1 cellular context compared by ENCODE assay signal in genomic region chr7:103996017-103996551, GRCh38.
A peak's percentile ranks its signal among the peaks of the same experiment; 100 is the strongest.
TF ChIP-seq lines count a peak whose summit lies in the region.

No MANE protein-coding gene starts in this region.

TF ChIP-seq in K562, 482 proteins besides CTCF, POLR2A, EP300 and RAD21 (continued from another document and continues in another):
- TF ChIP-seq SFPQ (IDR thresholded peaks at IDR 0.05; ENCODE audit: low read depth, low read length) (no peak), ZNF431 (CRISPR knock-in tag; IDR thresholded peaks at IDR 0.05) (no peak), NFE2 (IDR thresholded peaks at IDR 0.05; ENCODE audit: low read depth) (peak; percentile 66; the same call in 1 of the 2 replicates), CC2D1A (IDR thresholded peaks at IDR 0.05) (peak; percentile 100), POLR2G (IDR thresholded peaks at IDR 0.05; ENCODE audit: low read depth, low read length) (no peak), PREB (CRISPR knock-in tag; IDR thresholded peaks at IDR 0.05) (no peak), LEF1 (IDR thresholded peaks at IDR 0.05) (peak; percentile 99), ZNF318 (IDR thresholded peaks at IDR 0.05; ENCODE audit: borderline replicate concordance in 1 of 2, low read depth in 1 of 2) (peak; percentile 85 to 88; a peak in 3 of 4 replicates), CREB3L1 (IDR thresholded peaks at IDR 0.05; ENCODE audit: borderline replicate concordance, low read depth) (peak; percentile 68; the same call in 1 of the 2 replicates), RNF219 (CRISPR knock-in tag; IDR thresholded peaks at IDR 0.05) (no peak), SMAD4 (CRISPR knock-in tag; conservative IDR thresholded peaks at IDR 0.05) (peak; percentile 98), KAT7 (CRISPR knock-in tag; IDR thresholded peaks at IDR 0.05; ENCODE audit: borderline replicate concordance) (peak; percentile 42; the same call in 1 of the 2 replicates), HNRNPK (IDR thresholded peaks at IDR 0.05; ENCODE audit: low read depth, low read length, poor library complexity, severe bottlenecking) (no peak), MYBL2 (IDR thresholded peaks at IDR 0.05; ENCODE audit: low read depth) (peak; percentile 74; the same call in 1 of the 2 replicates), MYBL2 (CRISPR knock-in tag; IDR thresholded peaks at IDR 0.05; ENCODE audit: borderline replicate concordance) (no peak), TSHZ1 (CRISPR knock-in tag; IDR thresholded peaks at IDR 0.05) (peak; percentile 41; the same call in 1 of the 2 replicates), BRD9 (IDR thresholded peaks at IDR 0.05; ENCODE audit: low read depth, partially characterized antibody) (peak; percentile 89), SNRNP70 (optimal IDR thresholded peaks at IDR 0.05; ENCODE audit: low read depth, low read length) (no peak), TAL1 (IDR thresholded peaks at IDR 0.05) (peak; percentile 100), ATF7 (IDR thresholded peaks at IDR 0.05) (peak; percentile 93), ELF1 (tag; IDR thresholded peaks at IDR 0.05) (no peak; the same call in 1 of the 2 replicates), RBM39 (optimal IDR thresholded peaks at IDR 0.05; ENCODE audit: low read depth, low read length) (no peak), ZNF407 (IDR thresholded peaks at IDR 0.05; ENCODE audit: low read depth) (no peak), NR4A1 (CRISPR knock-in tag; IDR thresholded peaks at IDR 0.05) (peak; percentile 81; the same call in 1 of the 2 replicates), NR4A1 (tag; IDR thresholded peaks at IDR 0.05) (peak; percentile 98)
